Comparison of ENCODE assay signal across 22 cellular contexts in the genomic region with DNA sequence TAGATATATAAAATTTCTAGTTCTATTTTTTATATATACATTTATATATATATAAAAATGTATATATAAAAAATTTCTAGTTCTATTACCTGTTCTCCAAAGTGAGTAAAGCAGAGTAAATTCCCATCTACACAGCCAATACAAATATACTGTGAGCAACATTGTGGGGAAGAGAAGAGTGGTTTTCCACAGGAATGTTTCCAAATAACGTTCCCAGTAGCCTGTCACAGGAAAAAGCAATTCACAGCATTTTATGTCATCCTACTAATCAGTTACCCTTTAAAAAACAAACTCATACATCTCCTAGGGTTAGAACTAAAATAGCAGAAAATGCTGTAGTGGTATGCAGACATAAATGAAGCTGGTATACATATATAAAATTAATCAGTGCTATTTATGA.
"Had no signal": no experiment of that assay in that cellular context is flagged by ENCODE, and none has a peak within 500 bp of the region (broad histone marks: within the 10 kb centered on the region; RNA-seq: fewer than 3 reads in every experiment).

No MANE protein-coding gene starts in this region.

- H3K4me3 ChIP-seq: cardiac muscle cell, SK-N-MC had no signal

- DNase-seq: activated CD4-positive, alpha-beta memory T cell treated with anti-CD3 and anti-CD28 coated beads, Interleukin-2, amount 10 ng/mL, durations not matched to agents 7 days and 5 days; activated CD4-positive, alpha-beta T cell treated with anti-CD3 and anti-CD28 coated beads, Interleukin-2, amount 50 U/mL, for 1 hour; activated CD4-positive, CD25-positive, alpha-beta regulatory T cell; activated gamma-delta T cell; activated naive CD4-positive, alpha-beta T cell treated with anti-CD3 and anti-CD28 coated beads for 36 hours; activated T-cell treated with anti-CD3 and anti-CD28 coated beads for 4 hours; activated T-cell treated with anti-CD3 and anti-CD28 coated beads, Interleukin-2, amount 50 U/mL, for 48 hours; KG1; NCI-H1048; NCI-H1417; NCI-H1930; NCI-H2171; NCI-H2227 treated with DMSO at 0.1 percent for 48 hours; NCI-H526; NCI-H82; RPMI8226; T-cell; T-helper 2 cell had no signal

- ATAC-seq: activated T-helper 17 cell treated with anti-CD3 and anti-CD28 coated beads, Interleukin-2, amount 50 U/mL, for 72 hours; Right ventricle myocardium inferior; T-cell had no signal
